ENCODE assay signal across 24 cellular contexts in the genomic region with DNA sequence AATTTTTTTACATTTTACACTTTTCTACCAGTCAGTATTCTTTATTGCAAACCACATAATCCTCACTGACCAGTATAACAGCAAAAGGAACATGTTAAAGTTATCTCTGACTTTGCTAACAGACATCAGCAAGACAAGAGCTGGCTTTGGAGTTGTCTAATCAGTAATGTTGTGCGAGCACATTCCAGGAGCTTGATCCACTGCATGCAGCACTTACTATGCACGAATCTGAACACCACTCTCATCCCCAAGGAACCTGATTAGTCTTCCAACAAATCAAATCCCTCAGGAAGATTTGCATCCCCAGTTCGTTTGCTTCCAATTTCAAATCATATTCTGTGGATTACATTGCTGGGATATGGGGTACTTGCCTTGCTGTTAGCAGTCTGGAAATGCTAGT.
"Had no signal": no experiment of that assay in that cellular context is flagged by ENCODE, and none has a peak within 500 bp of the region (broad histone marks: within the 10 kb centered on the region; RNA-seq: fewer than 3 reads in every experiment).

No MANE protein-coding gene starts in this region.

- DNase-seq: activated CD4-positive, alpha-beta memory T cell treated with anti-CD3 and anti-CD28 coated beads for 36 hours; activated CD4-positive, alpha-beta T cell treated with anti-CD3 and anti-CD28 coated beads for 48 hours; activated effector memory CD4-positive, alpha-beta T cell treated with anti-CD3 and anti-CD28 coated beads, Interleukin-2, amount 50 U/mL, for 16 hours; activated naive CD4-positive, alpha-beta T cell treated with anti-CD3 and anti-CD28 coated beads, Interleukin-2, amount 10 ng/mL, durations not matched to agents 7 days and 5 days; anterior cingulate cortex; cerebellar nuclear complex; esophagus squamous epithelium; gastrocnemius medialis; hippocampal formation; lower lobe of right lung; mesendoderm; mucosa of descending colon; nephron progenitor cell; nucleus accumbens; right lobe of liver; small intestine; stimulated activated CD4-positive, alpha-beta T cell treated with anti-CD3 and anti-CD28 coated beads, Interleukin-15, amount 100 ng/mL, for 24 hours; stimulated activated CD4-positive, alpha-beta T cell treated with anti-CD3 and anti-CD28 coated beads, Interleukin-2, amount 100 ng/mL, for 48 hours; stimulated activated CD8-positive, alpha-beta memory T cell treated with anti-CD3 and anti-CD28 coated beads, Interleukin-4, amount 100 ng/mL, for 48 hours; stimulated activated naive B cell treated with anti-CD40 and anti-IgM and Interleukin-4, amounts not matched to agents 10 μg/mL and 1 μg/mL and 100 μg/mL, for 72 hours; testis; uterus had no signal

- H3K79me2 ChIP-seq: parathyroid adenoma had no signal

- H3K4me1 ChIP-seq: esophagus squamous epithelium, gastrocnemius medialis, lower lobe of right lung, parathyroid adenoma, right lobe of liver, testis, uterus had no signal

- H2AFZ ChIP-seq: parathyroid adenoma had no signal

- H3K27ac ChIP-seq: coronary artery, esophagus squamous epithelium, gastrocnemius medialis, lower lobe of right lung, parathyroid adenoma, right lobe of liver, testis, uterus had no signal

- H3K36me3 ChIP-seq: esophagus squamous epithelium, gastrocnemius medialis, lower lobe of right lung, right lobe of liver, uterus had no signal

- ATAC-seq: gastrocnemius medialis; lower lobe of right lung; mucosa of descending colon; right lobe of liver; stimulated activated naive B cell treated with anti-CD40 and anti-IgM and Interleukin-4, amounts not matched to agents 10 μg/mL and 1 μg/mL and 100 μg/mL, for 72 hours had no signal

- H3K9me3 ChIP-seq: esophagus squamous epithelium, gastrocnemius medialis, lower lobe of right lung, mucosa of descending colon, right lobe of liver, testis, uterus had no signal

- H3K4me3 ChIP-seq: coronary artery, esophagus squamous epithelium, gastrocnemius medialis, lower lobe of right lung, mucosa of descending colon, right lobe of liver, testis, uterus had no signal

- H3K27me3 ChIP-seq: esophagus squamous epithelium, gastrocnemius medialis, right lobe of liver, testis, uterus had no signal

- H3K9ac ChIP-seq: parathyroid adenoma had no signal
